8 cellular contexts compared by ENCODE assay signal in genomic region chr9:122213589-122214413, GRCh38. TPM values are rescaled to one million over a fixed set of nuclear protein-coding genes. Genes with fewer than 3 reads are reported as not detected.
DNase-seq lines count a peak whose midpoint lies in the region; FAIRE-seq and TF ChIP-seq lines count a peak whose summit lies in the region.

No MANE protein-coding gene starts in this region.

- no peak overlapping the region for H3K27ac ChIP-seq in HUES48 (ENCODE audit: low read depth, low read length)
- no peak overlapping the region for H3K27ac ChIP-seq in uterus

- intact Hi-C loops in uterus (cut with DNase I; ENCODE audit: low total_unique reads) = no loop called here

- DNase-seq in GM12892 (ENCODE audit: insufficient read length) (peak; percentile 71), OCI-M2 (lab: John Stamatoyannopoulos, UW; ENCODE audit: unreplicated experiment) (peak; percentile 29), uterus (no peak), NCI-H1694 (lab: John Stamatoyannopoulos, UW) (no peak)
- peak; percentile 60 for DNase-seq in activated naive CD4-positive, alpha-beta T cell treated with anti-CD3 and anti-CD28 coated beads, Interleukin-2, amount 50 U/mL, for 16 hours
- DNase-seq in stimulated activated CD4-positive, alpha-beta T cell treated with anti-CD3 and anti-CD28 coated beads, Interleukin-15, amount 100 ng/mL, for 1 hour (ENCODE audit: low read depth in 1 of 2, low spot score in 1 of 2) = peak; percentile 7 to 32

- H3K4me3 ChIP-seq in HUES48 (ENCODE audit: low read depth, low read length) = peak overlapping the region; percentile 62
- peak overlapping the region; percentile 42 for H3K4me3 ChIP-seq in iPS-11a (ENCODE audit: low read depth, low read length)
- peak overlapping the region in 1 of 2 donors; percentile 27 for H3K4me3 ChIP-seq in uterus

- TF ChIP-seq POLR2A in GM12892 (IDR thresholded peaks at IDR 0.05; ENCODE audit: low read depth, low read length) = no peak
- TF ChIP-seq POLR2A in uterus (IDR thresholded peaks at IDR 0.05) = no peak

- no peak for FAIRE-seq in GM12892 (lab: Jason Lieb, UNC)

- no peaks in the 10 kb centered on the region for H3K36me3 ChIP-seq in HUES48 (ENCODE audit: control insufficient read depth, insufficient read depth, low read length)
- H3K36me3 ChIP-seq in uterus = no peaks in the 10 kb centered on the region

- H3K27me3 ChIP-seq in HUES48 (ENCODE audit: control insufficient read depth, insufficient read depth, low read length) (peaks cover 74% of the 10 kb centered on the region), uterus (peaks cover 12 to 15% of the 10 kb centered on the region in 2 donors)

- H3K9me3 ChIP-seq in HUES48 (ENCODE audit: control insufficient read depth, insufficient read depth, low read length) = no peaks in the 10 kb centered on the region
- H3K9me3 ChIP-seq in uterus = no peaks in the 10 kb centered on the region

- H3K4me1 ChIP-seq in HUES48 (ENCODE audit: control insufficient read depth, insufficient read depth, low read length) = no peaks in the 10 kb centered on the region
- peaks cover 0 to 12% of the 10 kb centered on the region in 2 donors for H3K4me1 ChIP-seq in uterus

- H3K9ac ChIP-seq in HUES48 (ENCODE audit: low read depth, low read length) = peak overlapping the region; percentile 44; the same call in 1 of the 2 replicates

- TF ChIP-seq CTCF in uterus (IDR thresholded peaks at IDR 0.05) = no peak

RNA-seq across cellular contexts. Expression of gene LHX6, which starts 15.0 kb away (rescaled TPM):
- polyA plus RNA-seq in GM12892 (2012; ENCODE audit: missing spikeins) = not detected
- 10 to 100 TPM in 2 of 4 donors, 1 to 10 TPM in 2; 3.1 to 20.2 (median 12.2) TPM for total RNA-seq in uterus

RNA-seq across cellular contexts. Expression of gene RBM18, which starts 50.8 kb away (rescaled TPM):
- polyA plus RNA-seq in GM12892 (2012; ENCODE audit: missing spikeins) = 11.8 TPM
- total RNA-seq in uterus = 10 to 100 TPM in 3 of 4 donors, 1 to 10 TPM in 1; 4.6 to 31.8 (median 18.7) TPM

RNA-seq across cellular contexts. Expression of gene MRRF, which starts 50.9 kb away (rescaled TPM):
- polyA plus RNA-seq in GM12892 (2012; ENCODE audit: missing spikeins) = 53.1 TPM
- 10 to 100 TPM; 23.5 to 44.7 (median 38.9) TPM for total RNA-seq in uterus

RNA-seq across cellular contexts. Expression of gene MORN5, which starts 54.1 kb away (rescaled TPM):
- not detected for polyA plus RNA-seq in GM12892 (2012; ENCODE audit: missing spikeins)
- 10 to 100 TPM in 1 of 4 donors, 1 to 10 TPM in 1, not detected in 2; 1.8 to 12.6 TPM for total RNA-seq in uterus

RNA-seq across cellular contexts. Expression of gene NDUFA8, which starts 54.2 kb away (rescaled TPM):
- polyA plus RNA-seq in GM12892 (2012; ENCODE audit: missing spikeins) = 82.3 TPM
- 10 to 100 TPM; 22.8 to 39.2 (median 31.4) TPM for total RNA-seq in uterus

Comparison
In these comparisons a context has a peak if more than half of its experiments do, and no peak if none do; other contexts are left out.
1. DNase-seq: peak in GM12892 (single experiment), OCI-M2 (single experiment), activated naive CD4-positive, alpha-beta T cell treated with anti-CD3 and anti-CD28 coated beads, Interleukin-2, amount 50 U/mL, for 16 hours (single experiment) and stimulated activated CD4-positive, alpha-beta T cell treated with anti-CD3 and anti-CD28 coated beads, Interleukin-15, amount 100 ng/mL, for 1 hour (2 of 2); none in uterus (0 of 2) and NCI-H1694 (single experiment).